ENCODE assay signal across 1 cellular context in the genomic region with DNA sequence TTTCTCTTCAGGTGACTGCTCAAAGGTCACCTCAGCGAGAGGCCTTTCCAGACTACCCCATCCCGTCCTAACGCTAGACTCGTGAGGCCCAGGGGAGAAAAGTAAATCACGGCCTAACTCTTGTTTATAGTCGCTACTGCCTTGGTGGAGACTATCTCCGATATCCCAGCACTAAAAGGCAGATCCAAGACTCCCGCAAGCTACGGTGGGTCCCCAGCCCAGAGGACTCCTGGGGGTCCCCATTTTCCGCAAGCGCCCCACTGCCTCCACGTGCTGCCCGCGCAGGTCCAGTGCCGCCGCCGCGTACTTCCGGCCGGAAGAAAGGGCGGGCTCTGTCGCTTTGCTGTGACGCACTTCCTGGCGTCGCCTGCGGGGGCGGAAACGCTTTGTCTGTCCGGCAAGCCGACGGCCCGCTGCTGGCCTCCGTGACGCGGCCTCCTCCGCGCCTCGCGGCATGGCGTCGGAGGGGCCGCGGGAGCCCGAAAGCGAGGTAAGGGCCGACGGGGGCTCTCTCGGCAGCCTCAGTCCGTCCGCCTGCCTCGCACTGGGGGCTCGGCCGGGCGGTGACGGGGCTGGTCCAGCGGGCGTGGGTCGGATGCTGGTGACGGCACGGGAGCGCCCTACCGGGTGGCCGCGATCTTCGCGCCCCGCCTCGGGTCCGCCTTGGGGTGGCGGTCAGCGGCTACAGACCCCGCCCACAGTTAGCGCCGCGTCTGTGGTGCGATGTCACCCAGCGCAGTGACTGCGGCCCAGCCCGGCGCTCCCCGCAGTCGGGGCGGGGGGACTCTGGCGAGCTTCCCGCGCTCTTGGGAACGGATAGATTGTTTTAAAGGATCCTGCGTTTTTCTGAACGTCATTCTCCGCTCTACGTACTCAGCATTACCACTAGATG.
TF ChIP-seq lines count a peak whose summit lies in the region.

A gene with protein sequence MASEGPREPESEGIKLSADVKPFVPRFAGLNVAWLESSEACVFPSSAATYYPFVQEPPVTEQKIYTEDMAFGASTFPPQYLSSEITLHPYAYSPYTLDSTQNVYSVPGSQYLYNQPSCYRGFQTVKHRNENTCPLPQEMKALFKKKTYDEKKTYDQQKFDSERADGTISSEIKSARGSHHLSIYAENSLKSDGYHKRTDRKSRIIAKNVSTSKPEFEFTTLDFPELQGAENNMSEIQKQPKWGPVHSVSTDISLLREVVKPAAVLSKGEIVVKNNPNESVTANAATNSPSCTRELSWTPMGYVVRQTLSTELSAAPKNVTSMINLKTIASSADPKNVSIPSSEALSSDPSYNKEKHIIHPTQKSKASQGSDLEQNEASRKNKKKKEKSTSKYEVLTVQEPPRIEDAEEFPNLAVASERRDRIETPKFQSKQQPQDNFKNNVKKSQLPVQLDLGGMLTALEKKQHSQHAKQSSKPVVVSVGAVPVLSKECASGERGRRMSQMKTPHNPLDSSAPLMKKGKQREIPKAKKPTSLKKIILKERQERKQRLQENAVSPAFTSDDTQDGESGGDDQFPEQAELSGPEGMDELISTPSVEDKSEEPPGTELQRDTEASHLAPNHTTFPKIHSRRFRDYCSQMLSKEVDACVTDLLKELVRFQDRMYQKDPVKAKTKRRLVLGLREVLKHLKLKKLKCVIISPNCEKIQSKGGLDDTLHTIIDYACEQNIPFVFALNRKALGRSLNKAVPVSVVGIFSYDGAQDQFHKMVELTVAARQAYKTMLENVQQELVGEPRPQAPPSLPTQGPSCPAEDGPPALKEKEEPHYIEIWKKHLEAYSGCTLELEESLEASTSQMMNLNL (plus strand): TSS at position 378 of the 892 bp plus-strand sequence. CDS start 77 bp downstream, at position 455.

TF ChIP-seq in HEK293, 187 proteins besides CTCF, POLR2A, EP300 and RAD21 (continued from another document and continues in another):
- TF ChIP-seq ZSCAN23 (tag by site-specific recombination; IDR thresholded peaks at IDR 0.05) (no peak), ZNF416 (tag by site-specific recombination; IDR thresholded peaks at IDR 0.05) (no peak), ZNF37A (tag by site-specific recombination; IDR thresholded peaks at IDR 0.05) (no peak), ZSCAN30 (tag by site-specific recombination; IDR thresholded peaks at IDR 0.05) (peak; percentile 78), ZNF621 (tag by site-specific recombination; IDR thresholded peaks at IDR 0.05) (no peak), WT1 (tag by site-specific recombination; IDR thresholded peaks at IDR 0.05) (peak; percentile 30; the same call in 1 of the 2 replicates), ZNF624 (tag by site-specific recombination; IDR thresholded peaks at IDR 0.05) (no peak), ZNF157 (tag by site-specific recombination; IDR thresholded peaks at IDR 0.05) (no peak), ZIC2 (tag by site-specific recombination; IDR thresholded peaks at IDR 0.05) (peak; percentile 29; the same call in 1 of the 2 replicates), ZEB2 (tag by site-specific recombination; IDR thresholded peaks at IDR 0.05) (peak; percentile 93), KLF16 (tag by site-specific recombination; IDR thresholded peaks at IDR 0.05) (no peak), MEIS1 (CRISPR knock-in tag; IDR thresholded peaks at IDR 0.05; ENCODE audit: borderline replicate concordance) (no peak), ZNF19 (tag by site-specific recombination; IDR thresholded peaks at IDR 0.05; ENCODE audit: low read depth) (no peak), MYNN (tag by site-specific recombination; IDR thresholded peaks at IDR 0.05; ENCODE audit: borderline replicate concordance) (no peak), ZNF341 (tag by site-specific recombination; IDR thresholded peaks at IDR 0.05; ENCODE audit: low read depth) (peak; percentile 91), ZNF626 (tag by site-specific recombination; IDR thresholded peaks at IDR 0.05) (no peak), ZNF404 (tag by site-specific recombination; IDR thresholded peaks at IDR 0.05) (no peak), GLI4 (tag by site-specific recombination; IDR thresholded peaks at IDR 0.05) (no peak), ZNF514 (tag by site-specific recombination; IDR thresholded peaks at IDR 0.05) (no peak), ZNF48 (tag by site-specific recombination; IDR thresholded peaks at IDR 0.05) (no peak), ZBTB17 (tag by site-specific recombination; IDR thresholded peaks at IDR 0.05) (peak; percentile 33), ZNF202 (tag by site-specific recombination; IDR thresholded peaks at IDR 0.05; ENCODE audit: borderline replicate concordance) (no peak), ZNF548 (tag by site-specific recombination; IDR thresholded peaks at IDR 0.05) (no peak), ZNF274 (IDR thresholded peaks at IDR 0.05; ENCODE audit: low read length) (no peak), ZNF274 (tag by site-specific recombination; IDR thresholded peaks at IDR 0.05; ENCODE audit: borderline replicate concordance) (no peak), ZNF223 (tag by site-specific recombination; IDR thresholded peaks at IDR 0.05) (no peak), ZFP69B (tag by site-specific recombination; IDR thresholded peaks at IDR 0.05) (peak; percentile 25; the same call in 1 of the 2 replicates), ZNF791 (tag by site-specific recombination; IDR thresholded peaks at IDR 0.05) (no peak), MZF1 (tag by site-specific recombination; IDR thresholded peaks at IDR 0.05; ENCODE audit: borderline replicate concordance) (no peak), ZNF776 (tag by site-specific recombination; IDR thresholded peaks at IDR 0.05; ENCODE audit: borderline replicate concordance) (no peak)
- TF ChIP-seq, protein P1, sequence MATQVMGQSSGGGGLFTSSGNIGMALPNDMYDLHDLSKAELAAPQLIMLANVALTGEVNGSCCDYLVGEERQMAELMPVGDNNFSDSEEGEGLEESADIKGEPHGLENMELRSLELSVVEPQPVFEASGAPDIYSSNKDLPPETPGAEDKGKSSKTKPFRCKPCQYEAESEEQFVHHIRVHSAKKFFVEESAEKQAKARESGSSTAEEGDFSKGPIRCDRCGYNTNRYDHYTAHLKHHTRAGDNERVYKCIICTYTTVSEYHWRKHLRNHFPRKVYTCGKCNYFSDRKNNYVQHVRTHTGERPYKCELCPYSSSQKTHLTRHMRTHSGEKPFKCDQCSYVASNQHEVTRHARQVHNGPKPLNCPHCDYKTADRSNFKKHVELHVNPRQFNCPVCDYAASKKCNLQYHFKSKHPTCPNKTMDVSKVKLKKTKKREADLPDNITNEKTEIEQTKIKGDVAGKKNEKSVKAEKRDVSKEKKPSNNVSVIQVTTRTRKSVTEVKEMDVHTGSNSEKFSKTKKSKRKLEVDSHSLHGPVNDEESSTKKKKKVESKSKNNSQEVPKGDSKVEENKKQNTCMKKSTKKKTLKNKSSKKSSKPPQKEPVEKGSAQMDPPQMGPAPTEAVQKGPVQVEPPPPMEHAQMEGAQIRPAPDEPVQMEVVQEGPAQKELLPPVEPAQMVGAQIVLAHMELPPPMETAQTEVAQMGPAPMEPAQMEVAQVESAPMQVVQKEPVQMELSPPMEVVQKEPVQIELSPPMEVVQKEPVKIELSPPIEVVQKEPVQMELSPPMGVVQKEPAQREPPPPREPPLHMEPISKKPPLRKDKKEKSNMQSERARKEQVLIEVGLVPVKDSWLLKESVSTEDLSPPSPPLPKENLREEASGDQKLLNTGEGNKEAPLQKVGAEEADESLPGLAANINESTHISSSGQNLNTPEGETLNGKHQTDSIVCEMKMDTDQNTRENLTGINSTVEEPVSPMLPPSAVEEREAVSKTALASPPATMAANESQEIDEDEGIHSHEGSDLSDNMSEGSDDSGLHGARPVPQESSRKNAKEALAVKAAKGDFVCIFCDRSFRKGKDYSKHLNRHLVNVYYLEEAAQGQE (tag by site-specific recombination; IDR thresholded peaks at IDR 0.05): no peak; the same call in 1 of the 2 replicates
- TF ChIP-seq, protein P2, sequence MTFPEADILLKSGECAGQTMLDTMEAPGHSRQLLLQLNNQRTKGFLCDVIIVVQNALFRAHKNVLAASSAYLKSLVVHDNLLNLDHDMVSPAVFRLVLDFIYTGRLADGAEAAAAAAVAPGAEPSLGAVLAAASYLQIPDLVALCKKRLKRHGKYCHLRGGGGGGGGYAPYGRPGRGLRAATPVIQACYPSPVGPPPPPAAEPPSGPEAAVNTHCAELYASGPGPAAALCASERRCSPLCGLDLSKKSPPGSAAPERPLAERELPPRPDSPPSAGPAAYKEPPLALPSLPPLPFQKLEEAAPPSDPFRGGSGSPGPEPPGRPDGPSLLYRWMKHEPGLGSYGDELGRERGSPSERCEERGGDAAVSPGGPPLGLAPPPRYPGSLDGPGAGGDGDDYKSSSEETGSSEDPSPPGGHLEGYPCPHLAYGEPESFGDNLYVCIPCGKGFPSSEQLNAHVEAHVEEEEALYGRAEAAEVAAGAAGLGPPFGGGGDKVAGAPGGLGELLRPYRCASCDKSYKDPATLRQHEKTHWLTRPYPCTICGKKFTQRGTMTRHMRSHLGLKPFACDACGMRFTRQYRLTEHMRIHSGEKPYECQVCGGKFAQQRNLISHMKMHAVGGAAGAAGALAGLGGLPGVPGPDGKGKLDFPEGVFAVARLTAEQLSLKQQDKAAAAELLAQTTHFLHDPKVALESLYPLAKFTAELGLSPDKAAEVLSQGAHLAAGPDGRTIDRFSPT (tag by site-specific recombination; IDR thresholded peaks at IDR 0.05): no peak
- TF ChIP-seq, protein P3, sequence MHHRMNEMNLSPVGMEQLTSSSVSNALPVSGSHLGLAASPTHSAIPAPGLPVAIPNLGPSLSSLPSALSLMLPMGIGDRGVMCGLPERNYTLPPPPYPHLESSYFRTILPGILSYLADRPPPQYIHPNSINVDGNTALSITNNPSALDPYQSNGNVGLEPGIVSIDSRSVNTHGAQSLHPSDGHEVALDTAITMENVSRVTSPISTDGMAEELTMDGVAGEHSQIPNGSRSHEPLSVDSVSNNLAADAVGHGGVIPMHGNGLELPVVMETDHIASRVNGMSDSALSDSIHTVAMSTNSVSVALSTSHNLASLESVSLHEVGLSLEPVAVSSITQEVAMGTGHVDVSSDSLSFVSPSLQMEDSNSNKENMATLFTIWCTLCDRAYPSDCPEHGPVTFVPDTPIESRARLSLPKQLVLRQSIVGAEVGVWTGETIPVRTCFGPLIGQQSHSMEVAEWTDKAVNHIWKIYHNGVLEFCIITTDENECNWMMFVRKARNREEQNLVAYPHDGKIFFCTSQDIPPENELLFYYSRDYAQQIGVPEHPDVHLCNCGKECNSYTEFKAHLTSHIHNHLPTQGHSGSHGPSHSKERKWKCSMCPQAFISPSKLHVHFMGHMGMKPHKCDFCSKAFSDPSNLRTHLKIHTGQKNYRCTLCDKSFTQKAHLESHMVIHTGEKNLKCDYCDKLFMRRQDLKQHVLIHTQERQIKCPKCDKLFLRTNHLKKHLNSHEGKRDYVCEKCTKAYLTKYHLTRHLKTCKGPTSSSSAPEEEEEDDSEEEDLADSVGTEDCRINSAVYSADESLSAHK (tag by site-specific recombination; IDR thresholded peaks at IDR 0.05): no peak
- TF ChIP-seq, protein P4, sequence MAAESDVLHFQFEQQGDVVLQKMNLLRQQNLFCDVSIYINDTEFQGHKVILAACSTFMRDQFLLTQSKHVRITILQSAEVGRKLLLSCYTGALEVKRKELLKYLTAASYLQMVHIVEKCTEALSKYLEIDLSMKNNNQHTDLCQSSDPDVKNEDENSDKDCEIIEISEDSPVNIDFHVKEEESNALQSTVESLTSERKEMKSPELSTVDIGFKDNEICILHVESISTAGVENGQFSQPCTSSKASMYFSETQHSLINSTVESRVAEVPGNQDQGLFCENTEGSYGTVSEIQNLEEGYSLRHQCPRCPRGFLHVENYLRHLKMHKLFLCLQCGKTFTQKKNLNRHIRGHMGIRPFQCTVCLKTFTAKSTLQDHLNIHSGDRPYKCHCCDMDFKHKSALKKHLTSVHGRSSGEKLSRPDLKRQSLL (tag by site-specific recombination; IDR thresholded peaks at IDR 0.05): no peak
- TF ChIP-seq, protein P5, sequence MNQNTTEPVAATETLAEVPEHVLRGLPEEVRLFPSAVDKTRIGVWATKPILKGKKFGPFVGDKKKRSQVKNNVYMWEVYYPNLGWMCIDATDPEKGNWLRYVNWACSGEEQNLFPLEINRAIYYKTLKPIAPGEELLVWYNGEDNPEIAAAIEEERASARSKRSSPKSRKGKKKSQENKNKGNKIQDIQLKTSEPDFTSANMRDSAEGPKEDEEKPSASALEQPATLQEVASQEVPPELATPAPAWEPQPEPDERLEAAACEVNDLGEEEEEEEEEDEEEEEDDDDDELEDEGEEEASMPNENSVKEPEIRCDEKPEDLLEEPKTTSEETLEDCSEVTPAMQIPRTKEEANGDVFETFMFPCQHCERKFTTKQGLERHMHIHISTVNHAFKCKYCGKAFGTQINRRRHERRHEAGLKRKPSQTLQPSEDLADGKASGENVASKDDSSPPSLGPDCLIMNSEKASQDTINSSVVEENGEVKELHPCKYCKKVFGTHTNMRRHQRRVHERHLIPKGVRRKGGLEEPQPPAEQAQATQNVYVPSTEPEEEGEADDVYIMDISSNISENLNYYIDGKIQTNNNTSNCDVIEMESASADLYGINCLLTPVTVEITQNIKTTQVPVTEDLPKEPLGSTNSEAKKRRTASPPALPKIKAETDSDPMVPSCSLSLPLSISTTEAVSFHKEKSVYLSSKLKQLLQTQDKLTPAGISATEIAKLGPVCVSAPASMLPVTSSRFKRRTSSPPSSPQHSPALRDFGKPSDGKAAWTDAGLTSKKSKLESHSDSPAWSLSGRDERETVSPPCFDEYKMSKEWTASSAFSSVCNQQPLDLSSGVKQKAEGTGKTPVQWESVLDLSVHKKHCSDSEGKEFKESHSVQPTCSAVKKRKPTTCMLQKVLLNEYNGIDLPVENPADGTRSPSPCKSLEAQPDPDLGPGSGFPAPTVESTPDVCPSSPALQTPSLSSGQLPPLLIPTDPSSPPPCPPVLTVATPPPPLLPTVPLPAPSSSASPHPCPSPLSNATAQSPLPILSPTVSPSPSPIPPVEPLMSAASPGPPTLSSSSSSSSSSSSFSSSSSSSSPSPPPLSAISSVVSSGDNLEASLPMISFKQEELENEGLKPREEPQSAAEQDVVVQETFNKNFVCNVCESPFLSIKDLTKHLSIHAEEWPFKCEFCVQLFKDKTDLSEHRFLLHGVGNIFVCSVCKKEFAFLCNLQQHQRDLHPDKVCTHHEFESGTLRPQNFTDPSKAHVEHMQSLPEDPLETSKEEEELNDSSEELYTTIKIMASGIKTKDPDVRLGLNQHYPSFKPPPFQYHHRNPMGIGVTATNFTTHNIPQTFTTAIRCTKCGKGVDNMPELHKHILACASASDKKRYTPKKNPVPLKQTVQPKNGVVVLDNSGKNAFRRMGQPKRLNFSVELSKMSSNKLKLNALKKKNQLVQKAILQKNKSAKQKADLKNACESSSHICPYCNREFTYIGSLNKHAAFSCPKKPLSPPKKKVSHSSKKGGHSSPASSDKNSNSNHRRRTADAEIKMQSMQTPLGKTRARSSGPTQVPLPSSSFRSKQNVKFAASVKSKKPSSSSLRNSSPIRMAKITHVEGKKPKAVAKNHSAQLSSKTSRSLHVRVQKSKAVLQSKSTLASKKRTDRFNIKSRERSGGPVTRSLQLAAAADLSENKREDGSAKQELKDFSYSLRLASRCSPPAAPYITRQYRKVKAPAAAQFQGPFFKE (tag by site-specific recombination; IDR thresholded peaks at IDR 0.05; ENCODE audit: borderline replicate concordance): no peak
- TF ChIP-seq, protein P6, sequence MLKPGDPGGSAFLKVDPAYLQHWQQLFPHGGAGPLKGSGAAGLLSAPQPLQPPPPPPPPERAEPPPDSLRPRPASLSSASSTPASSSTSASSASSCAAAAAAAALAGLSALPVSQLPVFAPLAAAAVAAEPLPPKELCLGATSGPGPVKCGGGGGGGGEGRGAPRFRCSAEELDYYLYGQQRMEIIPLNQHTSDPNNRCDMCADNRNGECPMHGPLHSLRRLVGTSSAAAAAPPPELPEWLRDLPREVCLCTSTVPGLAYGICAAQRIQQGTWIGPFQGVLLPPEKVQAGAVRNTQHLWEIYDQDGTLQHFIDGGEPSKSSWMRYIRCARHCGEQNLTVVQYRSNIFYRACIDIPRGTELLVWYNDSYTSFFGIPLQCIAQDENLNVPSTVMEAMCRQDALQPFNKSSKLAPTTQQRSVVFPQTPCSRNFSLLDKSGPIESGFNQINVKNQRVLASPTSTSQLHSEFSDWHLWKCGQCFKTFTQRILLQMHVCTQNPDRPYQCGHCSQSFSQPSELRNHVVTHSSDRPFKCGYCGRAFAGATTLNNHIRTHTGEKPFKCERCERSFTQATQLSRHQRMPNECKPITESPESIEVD (tag by site-specific recombination; IDR thresholded peaks at IDR 0.05): no peak
